In the genomic region with DNA sequence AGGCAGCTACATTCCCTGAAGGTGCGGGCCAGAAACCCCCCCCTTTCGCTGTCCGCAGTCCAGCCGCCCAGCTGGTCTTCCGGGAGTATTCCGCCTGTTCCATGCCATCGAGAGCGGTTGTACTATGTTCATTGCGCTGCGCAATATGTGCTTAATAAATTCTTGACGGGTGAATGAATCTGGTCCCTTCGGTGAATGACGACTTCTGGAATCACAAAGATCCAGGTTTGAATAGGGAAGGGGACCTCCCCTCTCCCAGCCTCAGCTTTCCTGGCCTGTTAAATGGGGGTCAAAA, we compare ENCODE assay signal across 8 cellular contexts. TPM values are rescaled to one million over a fixed set of nuclear protein-coding genes. Genes with fewer than 3 reads are reported as not detected.
DNase-seq lines count a peak whose midpoint lies in the region; ATAC-seq and TF ChIP-seq lines count a peak whose summit lies in the region.

No MANE protein-coding gene starts in this region.

- H3F3A ChIP-seq in SK-N-SH (replicated peaks; ENCODE audit: insufficient read depth) = peaks cover 16% of the 10 kb centered on the region

- peaks cover 25% of the 10 kb centered on the region; the same call in 1 of the 2 replicates for H3K27me3 ChIP-seq in SK-N-SH (ENCODE audit: insufficient read depth)
- no peaks in the 10 kb centered on the region for H3K27me3 ChIP-seq in iPS-15b (ENCODE audit: control insufficient read depth, insufficient read depth, low read length)

- H3K9ac ChIP-seq in SK-N-SH (no peak overlapping the region), iPS-15b (ENCODE audit: low read depth, low read length) (no peak overlapping the region)

- H3K4me3 Mint-ChIP-seq in activated T-helper 1 cell treated with anti-CD3 and anti-CD28 coated beads, Interleukin-12 subunit alpha, Interleukin-12 subunit beta, Interleukin-2, Interleukin-4 antibody, amounts not matched to agents 30 ng/mL and 10 ng/mL and 1 ng/mL, durations not matched to agents 14 hours and 24 hours and 36 hours = peak overlapping the region; percentile 96
- peak overlapping the region; percentile 82 to 92 for H3K4me3 Mint-ChIP-seq in stimulated activated naive CD8-positive, alpha-beta T cell treated with anti-CD3 and anti-CD28 coated beads, Interleukin-15, amount 100 ng/mL, for 72 hours

- TF ChIP-seq CTCF in SK-N-SH (IDR thresholded peaks at IDR 0.05) = no peak

- no peaks in the 10 kb centered on the region for H4K20me1 ChIP-seq in SK-N-SH (ENCODE audit: insufficient read depth)

- peak overlapping the region; percentile 65; the same call in 1 of the 2 replicates for H2AFZ ChIP-seq in SK-N-SH (ENCODE audit: low read depth)

- peak overlapping the region; percentile 89 for H3K27ac Mint-ChIP-seq in activated T-helper 1 cell treated with anti-CD3 and anti-CD28 coated beads, Interleukin-12 subunit alpha, Interleukin-12 subunit beta, Interleukin-2, Interleukin-4 antibody, amounts not matched to agents 30 ng/mL and 10 ng/mL and 1 ng/mL, durations not matched to agents 14 hours and 24 hours and 36 hours
- peak overlapping the region; percentile 74 to 76 for H3K27ac Mint-ChIP-seq in stimulated activated naive CD8-positive, alpha-beta T cell treated with anti-CD3 and anti-CD28 coated beads, Interleukin-15, amount 100 ng/mL, for 72 hours

- H3K4me1 ChIP-seq in SK-N-SH (ENCODE audit: control insufficient read depth in 1 of 2, insufficient read depth in 2 of 2, low read depth in 1 of 2, low read length in 1 of 2) (peaks cover 8 to 17% of the 10 kb centered on the region in 2 experiments; a peak in 3 of 4 replicates), iPS-15b (ENCODE audit: control insufficient read depth, insufficient read depth, low read length) (peaks cover 6% of the 10 kb centered on the region)

- no peak for TF ChIP-seq RAD21 in SK-N-SH (IDR thresholded peaks at IDR 0.05; ENCODE audit: low read length)

- no peaks in the 10 kb centered on the region for H3K9me3 Mint-ChIP-seq in activated T-helper 1 cell treated with anti-CD3 and anti-CD28 coated beads, Interleukin-12 subunit alpha, Interleukin-12 subunit beta, Interleukin-2, Interleukin-4 antibody, amounts not matched to agents 30 ng/mL and 10 ng/mL and 1 ng/mL, durations not matched to agents 14 hours and 24 hours and 36 hours
- H3K9me3 Mint-ChIP-seq in stimulated activated naive CD8-positive, alpha-beta T cell treated with anti-CD3 and anti-CD28 coated beads, Interleukin-15, amount 100 ng/mL, for 72 hours = no peaks in the 10 kb centered on the region

- no peaks in the 10 kb centered on the region for H3K27me3 Mint-ChIP-seq in activated T-helper 1 cell treated with anti-CD3 and anti-CD28 coated beads, Interleukin-12 subunit alpha, Interleukin-12 subunit beta, Interleukin-2, Interleukin-4 antibody, amounts not matched to agents 30 ng/mL and 10 ng/mL and 1 ng/mL, durations not matched to agents 14 hours and 24 hours and 36 hours (ENCODE audit: insufficient read depth)
- no peaks in the 10 kb centered on the region for H3K27me3 Mint-ChIP-seq in stimulated activated naive CD8-positive, alpha-beta T cell treated with anti-CD3 and anti-CD28 coated beads, Interleukin-15, amount 100 ng/mL, for 72 hours

- H3K4me2 ChIP-seq in SK-N-SH = no peak overlapping the region

- H3K9me3 ChIP-seq in SK-N-SH = no peaks in the 10 kb centered on the region
- H3K9me3 ChIP-seq in iPS-15b (ENCODE audit: control insufficient read depth, insufficient read depth, low read length) = no peaks in the 10 kb centered on the region

- CTCF ChIA-PET in SK-N-SH (lab: Yijun Ruan, JAX) = interaction anchor here (0.7 to 2.2 kb wide), 6 partner anchors 15 to 412 kb away, joined by 3 to 5 read pairs (median 4); partner anchors contain the start of gene CCDC120

- TF ChIP-seq POLR2A in erythroblast (IDR thresholded peaks at IDR 0.05; ENCODE audit: low read length) = no peak

- TF ChIP-seq EP300 in SK-N-SH (IDR thresholded peaks at IDR 0.05; ENCODE audit: borderline replicate concordance in 1 of 2, low read depth in 1 of 2, low read length in 1 of 2) = no peak

- no peak for ATAC-seq in SK-N-SH treated with all-trans-retinoic acid at 6 μM for 48 hours
- no peak for ATAC-seq in stimulated activated naive CD8-positive, alpha-beta T cell treated with anti-CD3 and anti-CD28 coated beads, Interleukin-15, amount 100 ng/mL, for 72 hours

- H3K9me2 ChIP-seq in SK-N-SH = no peaks in the 10 kb centered on the region

- peaks cover 12% of the 10 kb centered on the region for H3K36me3 Mint-ChIP-seq in activated T-helper 1 cell treated with anti-CD3 and anti-CD28 coated beads, Interleukin-12 subunit alpha, Interleukin-12 subunit beta, Interleukin-2, Interleukin-4 antibody, amounts not matched to agents 30 ng/mL and 10 ng/mL and 1 ng/mL, durations not matched to agents 14 hours and 24 hours and 36 hours (ENCODE audit: low read depth)

- peaks cover 41% of the 10 kb centered on the region for H3K79me2 ChIP-seq in SK-N-SH (ENCODE audit: insufficient read depth)

- H3K27ac ChIP-seq in SK-N-SH (ENCODE audit: low read depth in 2 of 2, low read length in 1 of 2) = peak overlapping the region in 1 of 2 experiments; percentile 28; a peak in 1 of 4 replicates

- WGBS in SK-N-SH (ENCODE audit: low lambda C conversion rate) = 49% methylated on average over 12 of the region's 13 CpGs

- POLR2A ChIA-PET in SK-N-SH (lab: Yijun Ruan, JAX) = no interaction called here

- intact Hi-C loops in activated T-helper 1 cell treated with anti-CD3 and anti-CD28 coated beads, Interleukin-12 subunit alpha, Interleukin-12 subunit beta, Interleukin-2, Interleukin-4 antibody, amounts not matched to agents 30 ng/mL and 10 ng/mL and 1 ng/mL, durations not matched to agents 14 hours and 24 hours and 36 hours (cut with micrococcal nuclease) = loop anchor here (1.0 to 5.0 kb wide), 15 partner anchors 9 to 505 kb away; partner anchors contain the start of genes GPKOW, GRIPAP1, PIM2 and PPP1R3F

- H3K36me3 ChIP-seq in SK-N-SH (replicated peaks in 1 of 2; ENCODE audit: control insufficient read depth in 1 of 2, insufficient read depth in 2 of 2, low read length in 1 of 2) (peaks cover 0 to 2% of the 10 kb centered on the region in 2 experiments), iPS-15b (ENCODE audit: control insufficient read depth, insufficient read depth, low read length) (peaks cover 7% of the 10 kb centered on the region)

- no peak overlapping the region for H3K4me3 ChIP-seq in SK-N-SH (ENCODE audit: low read depth in 2 of 2, low read length in 1 of 2)
- H3K4me3 ChIP-seq in iPS-15b (ENCODE audit: low read depth, low read length) = peak overlapping the region; percentile 26

- peaks cover 33% of the 10 kb centered on the region for H3K4me1 Mint-ChIP-seq in activated T-helper 1 cell treated with anti-CD3 and anti-CD28 coated beads, Interleukin-12 subunit alpha, Interleukin-12 subunit beta, Interleukin-2, Interleukin-4 antibody, amounts not matched to agents 30 ng/mL and 10 ng/mL and 1 ng/mL, durations not matched to agents 14 hours and 24 hours and 36 hours (ENCODE audit: low read depth)
- H3K4me1 Mint-ChIP-seq in stimulated activated naive CD8-positive, alpha-beta T cell treated with anti-CD3 and anti-CD28 coated beads, Interleukin-15, amount 100 ng/mL, for 72 hours = peaks cover 41% of the 10 kb centered on the region

- DNase-seq in SK-N-SH (no peak), anterior cingulate cortex (lab: John Stamatoyannopoulos, UW) (no peak), erythroblast (lab: John Stamatoyannopoulos, UW) (no peak), NCI-H2081 treated with DMSO at 0.1 percent for 48 hours (lab: John Stamatoyannopoulos, UW) (no peak)
- DNase-seq in activated T-helper 1 cell treated with anti-CD3 and anti-CD28 coated beads, Interleukin-12 subunit alpha, Interleukin-12 subunit beta, Interleukin-2, Interleukin-4 antibody, amounts not matched to agents 30 ng/mL and 10 ng/mL and 1 ng/mL, durations not matched to agents 14 hours and 24 hours and 36 hours (ENCODE audit: low spot score) = no peak
- DNase-seq in stimulated activated naive CD8-positive, alpha-beta T cell treated with anti-CD3 and anti-CD28 coated beads, Interleukin-15, amount 100 ng/mL, for 72 hours = no peak

TF ChIP-seq in SK-N-SH treated with all-trans-retinoic acid at 6 μM for 48 hours, 23 proteins besides CTCF, POLR2A, EP300 and RAD21 (continues in another document):
- TF ChIP-seq OSR1 (CRISPR knock-in tag; IDR thresholded peaks at IDR 0.05) = no peak
- TF ChIP-seq ISL1 (CRISPR knock-in tag; IDR thresholded peaks at IDR 0.05) = no peak

RNA-seq across cellular contexts. Expression of gene TFE3, which starts 0.8 kb away (rescaled TPM):
- polyA plus RNA-seq in SK-N-SH (2012; rRNA removed) = 14.0 and 14.6 TPM in 2 replicates
- 7.5 and 10.4 TPM in 2 replicates for polyA plus RNA-seq in SK-N-SH (2012; cell fraction: cytosol; rRNA removed)
- 24.4 and 28.5 TPM in 2 replicates for polyA plus RNA-seq in SK-N-SH (2012; cell fraction: nucleus; rRNA removed)
- total RNA-seq in activated T-helper 1 cell treated with anti-CD3 and anti-CD28 coated beads, Interleukin-12 subunit alpha, Interleukin-12 subunit beta, Interleukin-2, Interleukin-4 antibody, amounts not matched to agents 30 ng/mL and 10 ng/mL and 1 ng/mL, durations not matched to agents 14 hours and 24 hours and 36 hours = 34.4 and 37.0 TPM in 2 replicates

RNA-seq across cellular contexts. Expression of gene CCDC120, which starts 14.9 kb away (rescaled TPM):
- polyA plus RNA-seq in SK-N-SH (2012; rRNA removed) = 1.6 and 2.1 TPM in 2 replicates
- 1.1 and 1.5 TPM in 2 replicates for polyA plus RNA-seq in SK-N-SH (2012; cell fraction: cytosol; rRNA removed)
- 7.7 and 8.9 TPM in 2 replicates for polyA plus RNA-seq in SK-N-SH (2012; cell fraction: nucleus; rRNA removed)
- total RNA-seq in activated T-helper 1 cell treated with anti-CD3 and anti-CD28 coated beads, Interleukin-12 subunit alpha, Interleukin-12 subunit beta, Interleukin-2, Interleukin-4 antibody, amounts not matched to agents 30 ng/mL and 10 ng/mL and 1 ng/mL, durations not matched to agents 14 hours and 24 hours and 36 hours = 4.4 and 5.1 TPM in 2 replicates

RNA-seq across cellular contexts. Expression of gene PRAF2, which starts 29.9 kb away (rescaled TPM):
- 67.6 and 91.9 TPM in 2 replicates for polyA plus RNA-seq in SK-N-SH (2012; rRNA removed)
- 47.9 and 82.0 TPM in 2 replicates for polyA plus RNA-seq in SK-N-SH (2012; cell fraction: cytosol; rRNA removed)
- polyA plus RNA-seq in SK-N-SH (2012; cell fraction: nucleus; rRNA removed) = 41.6 and 50.7 TPM in 2 replicates
- total RNA-seq in activated T-helper 1 cell treated with anti-CD3 and anti-CD28 coated beads, Interleukin-12 subunit alpha, Interleukin-12 subunit beta, Interleukin-2, Interleukin-4 antibody, amounts not matched to agents 30 ng/mL and 10 ng/mL and 1 ng/mL, durations not matched to agents 14 hours and 24 hours and 36 hours = 14.9 and 15.4 TPM in 2 replicates

RNA-seq across cellular contexts. Expression of gene WDR45, which starts 35.8 kb away (rescaled TPM):
- 108 and 129 TPM in 2 replicates for polyA plus RNA-seq in SK-N-SH (2012; rRNA removed)
- 40.6 and 56.6 TPM in 2 replicates for polyA plus RNA-seq in SK-N-SH (2012; cell fraction: cytosol; rRNA removed)
- 495 and 561 TPM in 2 replicates for polyA plus RNA-seq in SK-N-SH (2012; cell fraction: nucleus; rRNA removed)
- 49.1 and 53.0 TPM in 2 replicates for total RNA-seq in activated T-helper 1 cell treated with anti-CD3 and anti-CD28 coated beads, Interleukin-12 subunit alpha, Interleukin-12 subunit beta, Interleukin-2, Interleukin-4 antibody, amounts not matched to agents 30 ng/mL and 10 ng/mL and 1 ng/mL, durations not matched to agents 14 hours and 24 hours and 36 hours

RNA-seq across cellular contexts. Expression of gene GRIPAP1, which starts 41.9 kb away (rescaled TPM):
- polyA plus RNA-seq in SK-N-SH (2012; rRNA removed) = 63.6 and 66.9 TPM in 2 replicates
- polyA plus RNA-seq in SK-N-SH (2012; cell fraction: cytosol; rRNA removed) = 39.7 and 47.3 TPM in 2 replicates
- 172 and 184 TPM in 2 replicates for polyA plus RNA-seq in SK-N-SH (2012; cell fraction: nucleus; rRNA removed)
- 85.8 and 89.2 TPM in 2 replicates for total RNA-seq in activated T-helper 1 cell treated with anti-CD3 and anti-CD28 coated beads, Interleukin-12 subunit alpha, Interleukin-12 subunit beta, Interleukin-2, Interleukin-4 antibody, amounts not matched to agents 30 ng/mL and 10 ng/mL and 1 ng/mL, durations not matched to agents 14 hours and 24 hours and 36 hours
